15 cellular contexts compared by ENCODE assay signal in the genomic region with DNA sequence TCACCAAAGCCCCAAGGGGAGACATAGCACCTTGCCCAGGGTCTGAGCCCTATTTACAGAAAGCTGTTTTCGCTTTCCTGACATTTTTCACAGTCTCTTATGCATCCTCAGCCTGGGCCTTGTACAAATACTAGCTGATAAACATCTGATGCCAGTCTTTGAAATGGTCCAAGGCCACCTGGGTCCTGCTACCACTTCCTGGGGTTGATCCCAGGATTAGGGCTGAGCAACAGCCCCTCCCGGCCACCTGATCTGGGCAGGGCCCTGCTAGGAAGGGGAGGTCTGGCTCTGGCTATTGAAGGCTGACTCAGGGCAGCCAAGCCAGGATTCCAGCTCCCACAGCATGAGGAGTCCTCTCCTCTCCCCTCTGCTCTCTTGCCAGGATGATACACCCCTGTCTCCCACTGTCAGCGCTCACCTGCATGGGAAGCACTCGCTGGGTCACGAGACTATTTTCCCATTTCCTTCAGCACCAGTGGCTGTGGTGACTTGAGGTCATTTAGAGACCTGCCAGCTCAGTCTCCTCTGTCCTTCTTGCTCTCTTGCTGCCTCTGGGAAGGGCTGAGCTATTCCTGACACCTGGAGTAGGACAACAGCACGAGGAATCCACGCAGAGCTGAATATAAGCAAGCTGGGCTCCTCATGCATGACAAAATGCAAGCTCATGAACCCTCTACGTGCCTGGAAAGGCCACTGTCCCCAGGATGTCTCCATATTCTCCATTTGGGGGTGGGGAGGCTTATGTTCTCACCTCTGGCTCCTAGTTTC. TPM values are rescaled to one million over a fixed set of nuclear protein-coding genes. Genes with fewer than 3 reads are reported as not detected.
DNase-seq lines count a peak whose midpoint lies in the region; ATAC-seq and TF ChIP-seq lines count a peak whose summit lies in the region.
"Had no signal": no experiment of that assay in that cellular context is flagged by ENCODE, and none has a peak within 500 bp of the region (broad histone marks: within the 10 kb centered on the region; RNA-seq: fewer than 3 reads in every experiment).

No MANE protein-coding gene starts in this region.

- H4K91ac ChIP-seq in mesenchymal stem cell (ENCODE audit: low read length): peak overlapping the region; percentile 64

- DNase-seq in NCI-H1417 (lab: John Stamatoyannopoulos, UW): peak; percentile 58 to 78 (median 68)
- DNase-seq in NCI-H1417 treated with DMSO at 0.1 percent for 48 hours (lab: John Stamatoyannopoulos, UW): no peak
- no peak for DNase-seq in WTC11 (ENCODE audit: low spot score)
- DNase-seq in mesenchymal stem cell: peak; percentile 28
- peak in 1 of 2 donors; percentile 54 for DNase-seq in upper lobe of left lung
- DNase-seq in activated T-cell treated with anti-CD3 and anti-CD28 coated beads, Interleukin-2, amount 50 U/mL, for 72 hours: no peak
- no peak for DNase-seq in kidney glomerular epithelial cell (lab: John Stamatoyannopoulos, UW)
- DNase-seq in stimulated activated CD4-positive, alpha-beta T cell treated with anti-CD3 and anti-CD28 coated beads, Interleukin-15, amount 100 ng/mL, for 24 hours: no peak
- DNase-seq: activated CD8-positive, alpha-beta T cell treated with anti-CD3 and anti-CD28 coated beads, Interleukin-2, amount 10 ng/mL, durations not matched to agents 7 days and 5 days; caudate nucleus; IMR-90; NCI-H146; sigmoid colon had no signal

- no peaks in the 10 kb centered on the region for H3K27me3 Mint-ChIP-seq in WTC11 (ENCODE audit: low read depth)
- peaks cover 12% of the 10 kb centered on the region for H3K27me3 Mint-ChIP-seq in activated T-cell treated with anti-CD3 and anti-CD28 coated beads, Interleukin-2, amount 50 U/mL, for 72 hours (ENCODE audit: low read depth)

- H3K27ac Mint-ChIP-seq in WTC11: peak overlapping the region; percentile 48; the same call in 1 of the 2 replicates
- no peak overlapping the region for H3K27ac Mint-ChIP-seq in activated T-cell treated with anti-CD3 and anti-CD28 coated beads, Interleukin-2, amount 50 U/mL, for 72 hours
- H3K27ac Mint-ChIP-seq: activated CD8-positive, alpha-beta T cell treated with anti-CD3 and anti-CD28 coated beads, Interleukin-2, amount 10 ng/mL, durations not matched to agents 7 days and 5 days; T-helper 1 cell treated with Interleukin-12 subunit alpha and Interleukin-12 subunit beta and Interleukin-4 antibody, amounts not matched to agents 30 μg/mL and 1 μg/mL, for 36 hours had no signal

- H3K14ac ChIP-seq in mesenchymal stem cell (ENCODE audit: low read length in 2 of 2): peak overlapping the region in 1 of 2 experiments; percentile 66

- CTCF ChIA-PET in WTC11 (lab: Charles Lee): interaction anchor here (0.6 to 1.9 kb wide), 6 partner anchors 29 to 431 kb away, joined by 3 to 9 read pairs (median 4); no protein-coding TSS in a partner anchor

- H3K18ac ChIP-seq in mesenchymal stem cell (ENCODE audit: low read depth in 1 of 2, low read length in 2 of 2): peak overlapping the region; percentile 26 to 79

- H3K36me3 ChIP-seq in mesenchymal stem cell (ENCODE audit: control insufficient read depth in 1 of 2, insufficient read depth in 2 of 2, low read depth in 1 of 2, low read length in 2 of 2): no peaks in the 10 kb centered on the region
- H3K36me3 ChIP-seq in upper lobe of left lung: no peaks in the 10 kb centered on the region
- H3K36me3 ChIP-seq: sigmoid colon, suprapubic skin had no signal

- H3K36me3 Mint-ChIP-seq in WTC11: no peaks in the 10 kb centered on the region
- H3K36me3 Mint-ChIP-seq in activated T-cell treated with anti-CD3 and anti-CD28 coated beads, Interleukin-2, amount 50 U/mL, for 72 hours (ENCODE audit: insufficient read depth in 2 of 2): no peaks in the 10 kb centered on the region

- H3K9me3 Mint-ChIP-seq in WTC11: no peaks in the 10 kb centered on the region
- no peaks in the 10 kb centered on the region for H3K9me3 Mint-ChIP-seq in activated T-cell treated with anti-CD3 and anti-CD28 coated beads, Interleukin-2, amount 50 U/mL, for 72 hours
- H3K9me3 Mint-ChIP-seq: T-helper 1 cell treated with Interleukin-12 subunit alpha and Interleukin-12 subunit beta and Interleukin-4 antibody, amounts not matched to agents 30 μg/mL and 1 μg/mL, for 36 hours had no signal

- H2BK120ac ChIP-seq in mesenchymal stem cell (ENCODE audit: low read depth, low read length): no peak overlapping the region

- no peak for TF ChIP-seq POLR2A in upper lobe of left lung (IDR thresholded peaks at IDR 0.05)

- WGBS in mesenchymal stem cell: 53% methylated on average over 8 of the region's 8 CpGs
- WGBS in upper lobe of left lung, 2 donors: 69 to 74% methylated on average over 7 to 8 of the region's 8 CpGs

- H3K4me1 ChIP-seq in mesenchymal stem cell (ENCODE audit: control insufficient read depth, insufficient read depth, low read depth, low read length) (peaks cover 7% of the 10 kb centered on the region), upper lobe of left lung (peaks cover 49 to 65% (median 55%) of the 10 kb centered on the region in 4 donors)

- peak overlapping the region; percentile 53 for H4K8ac ChIP-seq in mesenchymal stem cell (ENCODE audit: low read length)

- ATAC-seq in WTC11: peak; percentile 5; the same call in 1 of the 2 replicates
- no peak for ATAC-seq in upper lobe of left lung (ENCODE audit: low FRiP score in 2 of 2)
- no peak for ATAC-seq in activated T-cell treated with anti-CD3 and anti-CD28 coated beads, Interleukin-2, amount 50 U/mL, for 72 hours (replicated peaks in 1 of 2)
- ATAC-seq: activated CD8-positive, alpha-beta T cell treated with anti-CD3 and anti-CD28 coated beads, Interleukin-2, amount 10 ng/mL, durations not matched to agents 7 days and 5 days had no signal

- H3K4me1 Mint-ChIP-seq in WTC11: peaks cover 55% of the 10 kb centered on the region
- peaks cover 5% of the 10 kb centered on the region for H3K4me1 Mint-ChIP-seq in activated T-cell treated with anti-CD3 and anti-CD28 coated beads, Interleukin-2, amount 50 U/mL, for 72 hours (ENCODE audit: low read depth)

- H2AFZ ChIP-seq in mesenchymal stem cell (ENCODE audit: low read depth, low read length): no peak overlapping the region

- H3K27me3 ChIP-seq in mesenchymal stem cell (ENCODE audit: control insufficient read depth in 1 of 2, insufficient read depth in 1 of 2, low read length in 2 of 2): peaks cover 4 to 10% of the 10 kb centered on the region in 2 experiments
- no peaks in the 10 kb centered on the region for H3K27me3 ChIP-seq in upper lobe of left lung
- H3K27me3 ChIP-seq: sigmoid colon, suprapubic skin had no signal

- H2BK12ac ChIP-seq in mesenchymal stem cell (ENCODE audit: low read length in 2 of 2): peak overlapping the region; percentile 59 to 85

- H3K4ac ChIP-seq in mesenchymal stem cell (ENCODE audit: low read depth in 1 of 2, low read length in 2 of 2): peak overlapping the region; percentile 48 to 80

- H3K23ac ChIP-seq in mesenchymal stem cell (ENCODE audit: low read length in 2 of 2): no peak overlapping the region

- TF ChIP-seq CTCF in WTC11 (IDR thresholded peaks at IDR 0.05): no peak
- TF ChIP-seq CTCF in upper lobe of left lung (IDR thresholded peaks at IDR 0.05): no peak

- no peak overlapping the region for H3K27ac ChIP-seq in mesenchymal stem cell (ENCODE audit: low read length, poor library complexity, severe bottlenecking)
- peak overlapping the region in 3 of 4 donors; percentile 11 to 54 (median 32) for H3K27ac ChIP-seq in upper lobe of left lung
- H3K27ac ChIP-seq: sigmoid colon, suprapubic skin had no signal

- H2BK5ac ChIP-seq in mesenchymal stem cell (ENCODE audit: low read depth, low read length, poor library complexity, severe bottlenecking): no peak overlapping the region

- H3K9ac ChIP-seq in mesenchymal stem cell (ENCODE audit: low read length): no peak overlapping the region

- H3K4me3 Mint-ChIP-seq in WTC11: no peak overlapping the region
- no peak overlapping the region for H3K4me3 Mint-ChIP-seq in activated T-cell treated with anti-CD3 and anti-CD28 coated beads, Interleukin-2, amount 50 U/mL, for 72 hours
- H3K4me3 Mint-ChIP-seq: activated CD8-positive, alpha-beta T cell treated with anti-CD3 and anti-CD28 coated beads, Interleukin-2, amount 10 ng/mL, durations not matched to agents 7 days and 5 days; T-helper 1 cell treated with Interleukin-12 subunit alpha and Interleukin-12 subunit beta and Interleukin-4 antibody, amounts not matched to agents 30 μg/mL and 1 μg/mL, for 36 hours had no signal

- no peak overlapping the region for H3K4me2 ChIP-seq in mesenchymal stem cell (ENCODE audit: low read length, poor library complexity, severe bottlenecking)

- H3K4me3 ChIP-seq in mesenchymal stem cell (ENCODE audit: insufficient read depth in 1 of 2, low read depth in 1 of 2, low read length in 2 of 2) (no peak overlapping the region), upper lobe of left lung (no peak overlapping the region)
- H3K4me3 ChIP-seq: sigmoid colon, suprapubic skin had no signal

- H3K9me3 ChIP-seq in mesenchymal stem cell (ENCODE audit: control insufficient read depth, low read length) (no peaks in the 10 kb centered on the region), upper lobe of left lung (no peaks in the 10 kb centered on the region)
- H3K9me3 ChIP-seq: sigmoid colon, suprapubic skin had no signal

- TF ChIP-seq EP300 in upper lobe of left lung (IDR thresholded peaks at IDR 0.05): no peak

- no peak overlapping the region for H2BK15ac ChIP-seq in mesenchymal stem cell (ENCODE audit: low read depth, poor library complexity, severe bottlenecking)

- no peak overlapping the region for H2AK5ac ChIP-seq in mesenchymal stem cell (ENCODE audit: low read length, severe bottlenecking)

- H3K79me1 ChIP-seq in mesenchymal stem cell (replicated peaks; ENCODE audit: low read length, poor library complexity, severe bottlenecking): no peaks in the 10 kb centered on the region

- POLR2A ChIA-PET in WTC11 (lab: Charles Lee): interaction anchor here (0.6 to 1.6 kb wide), 2 partner anchors 14 to 540 kb away, joined by 3 to 5 read pairs; no protein-coding TSS in a partner anchor

TF ChIP-seq in WTC11, 78 proteins besides CTCF, POLR2A, EP300 and RAD21:
- TF ChIP-seq MYBL2 (CRISPR knock-in tag; IDR thresholded peaks at IDR 0.05): no peak
- TF ChIP-seq, protein P1, sequence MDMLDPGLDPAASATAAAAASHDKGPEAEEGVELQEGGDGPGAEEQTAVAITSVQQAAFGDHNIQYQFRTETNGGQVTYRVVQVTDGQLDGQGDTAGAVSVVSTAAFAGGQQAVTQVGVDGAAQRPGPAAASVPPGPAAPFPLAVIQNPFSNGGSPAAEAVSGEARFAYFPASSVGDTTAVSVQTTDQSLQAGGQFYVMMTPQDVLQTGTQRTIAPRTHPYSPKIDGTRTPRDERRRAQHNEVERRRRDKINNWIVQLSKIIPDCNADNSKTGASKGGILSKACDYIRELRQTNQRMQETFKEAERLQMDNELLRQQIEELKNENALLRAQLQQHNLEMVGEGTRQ (CRISPR knock-in tag; IDR thresholded peaks at IDR 0.05): peak; percentile 25; the same call in 1 of the 2 replicates
- TF ChIP-seq NFATC4 (CRISPR knock-in tag; IDR thresholded peaks at IDR 0.05): no peak

RNA-seq across cellular contexts. Expression of a gene that starts 53.0 kb away (rescaled TPM):
- total RNA-seq in WTC11 (2021) (21.0 to 26.5 TPM (median 24.2 TPM) in 3 replicates), upper lobe of left lung (10 to 100 TPM in 5 of 6 donors, 1 to 10 TPM in 1; 8.4 to 31.5 (median 21.1) TPM)
- 8.2 TPM for polyA plus RNA-seq in mesenchymal stem cell (2013, experiment 1 of 2)
- 9.2 TPM for polyA plus RNA-seq in mesenchymal stem cell (2013, experiment 2 of 2)
- 1 to 10 TPM; 2.0 to 3.1 TPM for total RNA-seq in activated T-cell treated with anti-CD3 and anti-CD28 coated beads, Interleukin-2, amount 50 U/mL, for 72 hours

Comparison
In these comparisons a context has a peak if more than half of its experiments do, and no peak if none do; other contexts are left out.
1. DNase-seq: peak in NCI-H1417 (3 of 3) and mesenchymal stem cell (single experiment); none in NCI-H1417 treated with DMSO at 0.1 percent for 48 hours (single experiment), WTC11 (single experiment), activated T-cell treated with anti-CD3 and anti-CD28 coated beads, Interleukin-2, amount 50 U/mL, for 72 hours (0 of 2), kidney glomerular epithelial cell (single experiment) and stimulated activated CD4-positive, alpha-beta T cell treated with anti-CD3 and anti-CD28 coated beads, Interleukin-15, amount 100 ng/mL, for 24 hours (single experiment).